ENCODE assay signal across 1 cellular context in the genomic region with DNA sequence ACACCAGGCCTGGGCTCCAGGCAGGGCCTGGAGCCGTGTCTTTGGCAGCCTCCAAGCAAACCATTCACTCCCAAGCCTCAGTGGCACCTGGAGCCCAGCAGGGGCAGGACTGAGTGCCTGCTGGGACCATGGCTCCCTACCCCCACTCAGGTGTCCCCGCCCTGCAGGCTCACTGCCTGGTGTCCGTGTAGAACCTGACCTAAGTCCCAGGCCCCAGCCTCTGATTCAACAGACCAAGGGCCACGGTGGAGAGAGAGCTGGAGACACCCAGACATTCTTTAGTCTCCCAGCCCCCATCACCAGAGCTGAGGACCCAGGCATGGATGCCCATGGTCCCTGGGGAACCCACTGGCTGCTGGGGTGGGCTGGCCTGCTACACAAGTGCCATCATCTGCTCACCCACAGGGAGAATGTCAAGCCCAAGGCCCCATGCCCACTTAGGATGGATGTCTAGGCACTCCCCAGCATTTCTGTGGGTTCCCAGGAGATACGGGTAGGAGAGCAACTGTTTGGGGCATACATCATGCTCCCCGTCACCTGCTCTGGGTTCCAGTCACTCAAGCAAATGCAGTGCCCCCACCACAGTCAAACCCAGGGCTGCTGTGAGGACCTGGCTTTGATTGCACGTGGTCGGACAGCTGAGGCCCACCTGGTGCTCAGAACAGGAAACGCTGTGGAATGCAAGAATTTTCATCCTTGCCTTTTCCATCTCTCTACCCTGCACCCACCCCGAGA.
TF ChIP-seq lines count a peak whose summit lies in the region.

No MANE protein-coding gene starts in this region.

TF ChIP-seq in IMR-90, 13 proteins besides CTCF, POLR2A, EP300 and RAD21:
- TF ChIP-seq BHLHE40 (IDR thresholded peaks at IDR 0.05; ENCODE audit: low read depth, low read length) = no peak
- TF ChIP-seq MAFK (IDR thresholded peaks at IDR 0.05; ENCODE audit: low read depth, low read length) = no peak
